ENCODE assay signal across 9 cellular contexts in the genomic region with DNA sequence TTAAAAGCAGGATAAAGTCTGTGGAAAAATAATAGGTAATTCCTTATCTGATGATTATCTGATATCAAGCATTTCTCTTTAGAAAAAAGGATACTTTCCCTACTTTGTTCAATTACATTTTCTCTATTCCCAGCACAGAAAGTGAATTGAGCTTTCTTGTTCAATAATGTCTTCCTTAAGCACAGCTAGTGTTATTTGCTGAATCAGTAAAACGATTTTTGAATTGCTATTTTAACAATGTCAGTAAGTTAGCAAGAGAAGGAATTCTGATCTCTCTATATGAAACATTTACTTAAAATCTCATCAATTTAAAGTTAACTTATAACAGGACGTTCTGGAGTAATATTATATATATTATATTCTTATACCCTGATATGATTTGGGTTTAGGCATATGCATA.
"Had no signal": no experiment of that assay in that cellular context is flagged by ENCODE, and none has a peak within 500 bp of the region (broad histone marks: within the 10 kb centered on the region; RNA-seq: fewer than 3 reads in every experiment).

No MANE protein-coding gene starts in this region.

- H3K27ac ChIP-seq: HL-60 had no signal

- H2AFZ ChIP-seq: GM23338 had no signal

- DNase-seq: HFFc6, KG1 had no signal

- H3K36me3 Mint-ChIP-seq: IgD-negative memory B cell had no signal

- FAIRE-seq: H1, H54 had no signal

- H3K9me3 Mint-ChIP-seq: GM23338 had no signal

- H3K27ac Mint-ChIP-seq: GM23338, HFFc6, IgD-negative memory B cell had no signal

- H3K4me1 ChIP-seq: HAP-1 had no signal

- H3K4me2 ChIP-seq: GM23338 had no signal

- H3K4me3 ChIP-seq: GM23338, HAP-1 had no signal

- H3K27me3 Mint-ChIP-seq: IgD-negative memory B cell had no signal

- H3K4me3 Mint-ChIP-seq: GM23338, HFFc6, IgD-negative memory B cell had no signal

- H3K4me1 Mint-ChIP-seq: GM23338, IgD-negative memory B cell had no signal

- H3K9me3 ChIP-seq: HAP-1 had no signal

- ATAC-seq: GM23338, HCT116 had no signal
